In genomic region chr10:17742918-17743317, GRCh38 we compare ENCODE assay signal across 8 cellular contexts. TPM values are rescaled to one million over a fixed set of nuclear protein-coding genes. Genes with fewer than 3 reads are reported as not detected.
A peak's percentile ranks its signal among the peaks of the same experiment; 100 is the strongest.
DNase-seq lines count a peak whose midpoint lies in the region; ATAC-seq and TF ChIP-seq lines count a peak whose summit lies in the region.

No MANE protein-coding gene starts in this region.

- ATAC-seq in GM21526 (IDR thresholded peaks at IDR 0.05; ENCODE audit: low FRiP score, unreplicated experiment) (peak; percentile 50), Panc1 (peak; percentile 26; the same call in 1 of the 2 replicates), aorta (ENCODE audit: low FRiP score) (peak; percentile 70), HG03045 (IDR thresholded peaks at IDR 0.05; ENCODE audit: unreplicated experiment) (no peak)

- WGBS in aorta, 2 donors: 14 to 18% methylated on average over 14 of the region's 14 CpGs

- H3K36me3 Mint-ChIP-seq in activated T-helper 2 cell treated with anti-CD3 and anti-CD28 coated beads, Interferon-gamma antibody, Interleukin-2, Interleukin-4, amounts not matched to agents 10 μg/mL and 5 μg/mL and 100 μg/mL, durations not matched to agents 14 hours and 24 hours and 36 hours (ENCODE audit: low read depth): no peaks in the 10 kb centered on the region

- H3K27ac Mint-ChIP-seq in activated T-helper 2 cell treated with anti-CD3 and anti-CD28 coated beads, Interferon-gamma antibody, Interleukin-2, Interleukin-4, amounts not matched to agents 10 μg/mL and 5 μg/mL and 100 μg/mL, durations not matched to agents 14 hours and 24 hours and 36 hours: no peak overlapping the region

- in situ Hi-C loops in Panc1 (cut with HindIII; ENCODE audit: low pct_unique_long_range_greater_than_20kb, low sequenced_read_pairs): no loop called here

- TF ChIP-seq CTCF in AG09319 (IDR thresholded peaks at IDR 0.05; ENCODE audit: low read depth, low read length) (peak; percentile 81), Panc1 (IDR thresholded peaks at IDR 0.05) (peak; percentile 88)

- DNase-seq in AG09319 (ENCODE audit: extremely low read depth, low read depth) (no peak), Panc1 (ENCODE audit: low read depth, low spot score) (no peak), glomerular endothelial cell (ENCODE audit: extremely low read depth, low read depth, low spot score) (peak; percentile 36), aorta (peak; percentile 80 to 90)
- DNase-seq in activated T-helper 2 cell treated with anti-CD3 and anti-CD28 coated beads, Interferon-gamma antibody, Interleukin-2, Interleukin-4, amounts not matched to agents 10 μg/mL and 5 μg/mL and 100 μg/mL, durations not matched to agents 14 hours and 24 hours and 36 hours (ENCODE audit: low spot score): peak; percentile 49

- POLR2A ChIA-PET in Panc1 (lab: Charles Lee): interaction anchor here (0.6 kb wide), 1 partner anchor 55 kb away, joined by 3 read pairs; no protein-coding TSS in a partner anchor

- H3K9me3 ChIP-seq in Panc1 (ENCODE audit: control insufficient read depth, insufficient read depth, low read depth, low read length): no peaks in the 10 kb centered on the region
- no peaks in the 10 kb centered on the region for H3K9me3 ChIP-seq in aorta (ENCODE audit: control insufficient read depth, low read length)

- H3K4me3 ChIP-seq in Panc1 (ENCODE audit: low read depth in 2 of 2, low read length in 2 of 2) (peak overlapping the region in 1 of 2 experiments; percentile 38; a peak in 2 of 4 replicates), rectal smooth muscle tissue (ENCODE audit: low read length) (peak overlapping the region; percentile 36), aorta (ENCODE audit: low read length in 2 of 2) (no peak overlapping the region)

- intact Hi-C loops in Panc1 (cut with micrococcal nuclease; ENCODE audit: unreplicated experiment): loop anchor here (5.0 kb wide), 1 partner anchor 136 kb away; no protein-coding TSS in a partner anchor
- intact Hi-C loops in activated T-helper 2 cell treated with anti-CD3 and anti-CD28 coated beads, Interferon-gamma antibody, Interleukin-2, Interleukin-4, amounts not matched to agents 10 μg/mL and 5 μg/mL and 100 μg/mL, durations not matched to agents 14 hours and 24 hours and 36 hours (cut with micrococcal nuclease): loop anchor here (1.0 kb wide), 1 partner anchor 136 kb away; no protein-coding TSS in a partner anchor
- intact Hi-C loops in aorta (cut with DNase I): no loop called here

- no peak overlapping the region for H3K9ac ChIP-seq in rectal smooth muscle tissue (ENCODE audit: low read length)

- peaks cover 2% of the 10 kb centered on the region; the same call in 1 of the 2 replicates for H3K4me1 ChIP-seq in Panc1 (ENCODE audit: control insufficient read depth, insufficient read depth, low read length)
- H3K4me1 ChIP-seq in rectal smooth muscle tissue (ENCODE audit: control insufficient read depth, insufficient read depth, low read length): no peaks in the 10 kb centered on the region
- H3K4me1 ChIP-seq in aorta (ENCODE audit: control insufficient read depth in 1 of 2, insufficient read depth in 2 of 2, low read length in 2 of 2): no peaks in the 10 kb centered on the region

- no peaks in the 10 kb centered on the region for H3K9me3 Mint-ChIP-seq in activated T-helper 2 cell treated with anti-CD3 and anti-CD28 coated beads, Interferon-gamma antibody, Interleukin-2, Interleukin-4, amounts not matched to agents 10 μg/mL and 5 μg/mL and 100 μg/mL, durations not matched to agents 14 hours and 24 hours and 36 hours

- H3K27ac ChIP-seq in Panc1 (ENCODE audit: low read length) (no peak overlapping the region; the same call in 1 of the 2 replicates), rectal smooth muscle tissue (ENCODE audit: low read depth, low read length) (no peak overlapping the region), aorta (ENCODE audit: low read depth in 1 of 2, low read length in 2 of 2) (no peak overlapping the region)

- CTCF ChIA-PET in Panc1 (lab: Charles Lee): interaction anchor here (1.2 kb wide), 1 partner anchor 43 kb away, joined by 4 read pairs; no protein-coding TSS in a partner anchor

- BruUV-seq in Panc1 (replicated peaks; lab: Mats Ljungman, UMichigan): no TSS peak

- H3K4me1 Mint-ChIP-seq in activated T-helper 2 cell treated with anti-CD3 and anti-CD28 coated beads, Interferon-gamma antibody, Interleukin-2, Interleukin-4, amounts not matched to agents 10 μg/mL and 5 μg/mL and 100 μg/mL, durations not matched to agents 14 hours and 24 hours and 36 hours (ENCODE audit: low read depth): peaks cover 15% of the 10 kb centered on the region

- H3K27me3 ChIP-seq in Panc1 (ENCODE audit: control insufficient read depth, insufficient read depth, low read length) (no peaks in the 10 kb centered on the region), rectal smooth muscle tissue (ENCODE audit: control insufficient read depth, insufficient read depth, low read length) (no peaks in the 10 kb centered on the region), aorta (ENCODE audit: control insufficient read depth in 1 of 2, insufficient read depth in 2 of 2, low read length in 1 of 2) (no peaks in the 10 kb centered on the region)

- H3K4me3 Mint-ChIP-seq in activated T-helper 2 cell treated with anti-CD3 and anti-CD28 coated beads, Interferon-gamma antibody, Interleukin-2, Interleukin-4, amounts not matched to agents 10 μg/mL and 5 μg/mL and 100 μg/mL, durations not matched to agents 14 hours and 24 hours and 36 hours (ENCODE audit: low read depth): no peak overlapping the region

- no peaks in the 10 kb centered on the region for H3K27me3 Mint-ChIP-seq in activated T-helper 2 cell treated with anti-CD3 and anti-CD28 coated beads, Interferon-gamma antibody, Interleukin-2, Interleukin-4, amounts not matched to agents 10 μg/mL and 5 μg/mL and 100 μg/mL, durations not matched to agents 14 hours and 24 hours and 36 hours (ENCODE audit: low read depth)

- H3K36me3 ChIP-seq in Panc1 (ENCODE audit: control insufficient read depth, insufficient read depth, low read length): no peaks in the 10 kb centered on the region
- no peaks in the 10 kb centered on the region for H3K36me3 ChIP-seq in rectal smooth muscle tissue (ENCODE audit: control insufficient read depth, insufficient read depth, low read length)
- H3K36me3 ChIP-seq in aorta (ENCODE audit: control insufficient read depth in 1 of 2, insufficient read depth in 2 of 2, low read length in 1 of 2): no peaks in the 10 kb centered on the region

RNA-seq across cellular contexts. Expression of gene TMEM236, which starts 9.1 kb away (rescaled TPM):
- total RNA-seq in Panc1 (2021; ENCODE audit: unreplicated experiment) (0.05 TPM), glomerular endothelial cell (0.18 and 0.48 TPM in 2 replicates), aorta (1 to 10 TPM; 1.1 to 1.7 TPM)
- not detected for polyA plus RNA-seq in Panc1 (2012; ENCODE audit: insufficient read length)
- 0.07 TPM in 1 of 2 replicates, not detected in the other for total RNA-seq in activated T-helper 2 cell treated with anti-CD3 and anti-CD28 coated beads, Interferon-gamma antibody, Interleukin-2, Interleukin-4, amounts not matched to agents 10 μg/mL and 5 μg/mL and 100 μg/mL, durations not matched to agents 14 hours and 24 hours and 36 hours
- 1 to 10 TPM in 1 of 2 donors, under 1 TPM in 1; 0.08 to 1.5 TPM for polyA plus RNA-seq in aorta

Comparison
In these comparisons a context has a peak if more than half of its experiments do, and no peak if none do; other contexts are left out.
1. DNase-seq: peak in activated T-helper 2 cell treated with anti-CD3 and anti-CD28 coated beads, Interferon-gamma antibody, Interleukin-2, Interleukin-4, amounts not matched to agents 10 μg/mL and 5 μg/mL and 100 μg/mL, durations not matched to agents 14 hours and 24 hours and 36 hours (single experiment), glomerular endothelial cell (single experiment) and aorta (2 of 2); none in AG09319 (single experiment) and Panc1 (single experiment).
2. intact Hi-C loops: an anchor here in Panc1 (5.0 kb wide) and activated T-helper 2 cell treated with anti-CD3 and anti-CD28 coated beads, Interferon-gamma antibody, Interleukin-2, Interleukin-4, amounts not matched to agents 10 μg/mL and 5 μg/mL and 100 μg/mL, durations not matched to agents 14 hours and 24 hours and 36 hours (1.0 kb wide); none called in aorta.